Comparison of ENCODE assay signal across 8 cellular contexts in genomic region chr6:7468382-7469081, GRCh38.
A peak's percentile ranks its signal among the peaks of the same experiment; 100 is the strongest.
DNase-seq lines count a peak whose midpoint lies in the region; ATAC-seq and TF ChIP-seq lines count a peak whose summit lies in the region.

No MANE protein-coding gene starts in this region.

- DNase-seq in CD14-positive monocyte (ENCODE audit: low spot score) (no peak), NCI-H2227 (lab: John Stamatoyannopoulos, UW; ENCODE audit: unreplicated experiment) (peak; percentile 80), GM10248 (ENCODE audit: extremely low spot score) (no peak), spleen (no peak)
- no peak for DNase-seq in central memory CD8-positive, alpha-beta T cell (ENCODE audit: low spot score in 2 of 2)
- no peak for DNase-seq in natural killer cell treated with Interleukin-12 subunit alpha and Interleukin-12 subunit beta and Interleukin-15 and Interleukin-18, amount 100 ng/mL, for 72 hours (ENCODE audit: low spot score)
- DNase-seq in activated CD8-positive, alpha-beta memory T cell treated with anti-CD3 and anti-CD28 coated beads, Interleukin-2, amount 10 ng/mL, durations not matched to agents 7 days and 5 days: no peak

- H3K27ac ChIP-seq in spleen: peak overlapping the region in 1 of 8 donors; percentile 8

- peaks cover 0 to 14% (median 0%) of the 10 kb centered on the region in 6 donors for H3K4me1 ChIP-seq in spleen

- TF ChIP-seq POLR2A in spleen (IDR thresholded peaks at IDR 0.05): no peak

- no peaks in the 10 kb centered on the region for H3K36me3 Mint-ChIP-seq in CD14-positive monocyte
- no peaks in the 10 kb centered on the region for H3K36me3 Mint-ChIP-seq in central memory CD8-positive, alpha-beta T cell (ENCODE audit: insufficient read depth)
- no peaks in the 10 kb centered on the region for H3K36me3 Mint-ChIP-seq in natural killer cell treated with Interleukin-12 subunit alpha and Interleukin-12 subunit beta and Interleukin-15 and Interleukin-18, amount 100 ng/mL, for 72 hours
- no peaks in the 10 kb centered on the region for H3K36me3 Mint-ChIP-seq in activated CD8-positive, alpha-beta memory T cell treated with anti-CD3 and anti-CD28 coated beads, Interleukin-2, amount 10 ng/mL, durations not matched to agents 7 days and 5 days

- WGBS in spleen, 5 donors: 43 to 51% (median 46%) methylated on average over 21 of the region's 21 CpGs

- CTCF ChIA-PET in GM10248 (lab: Yijun Ruan, JAX): interaction anchor here (1.9 kb wide), 1 partner anchor 24 kb away, joined by 4 read pairs; no protein-coding TSS in a partner anchor
- CTCF ChIA-PET in activated CD8-positive, alpha-beta memory T cell treated with anti-CD3 and anti-CD28 coated beads, Interleukin-2, amount 10 ng/mL, durations not matched to agents 7 days and 5 days (lab: Charles Lee): interaction anchor here (0.8 kb wide), 1 partner anchor 38 kb away, joined by 3 read pairs; no protein-coding TSS in a partner anchor

- H3K27me3 Mint-ChIP-seq in CD14-positive monocyte (ENCODE audit: low read depth in 3 of 3): peaks cover 0 to 4% (median 2%) of the 10 kb centered on the region in 3 donors
- peaks cover 47% of the 10 kb centered on the region for H3K27me3 Mint-ChIP-seq in central memory CD8-positive, alpha-beta T cell
- peaks cover 18 to 21% of the 10 kb centered on the region in 2 donors for H3K27me3 Mint-ChIP-seq in natural killer cell treated with Interleukin-12 subunit alpha and Interleukin-12 subunit beta and Interleukin-15 and Interleukin-18, amount 100 ng/mL, for 72 hours
- H3K27me3 Mint-ChIP-seq in activated CD8-positive, alpha-beta memory T cell treated with anti-CD3 and anti-CD28 coated beads, Interleukin-2, amount 10 ng/mL, durations not matched to agents 7 days and 5 days: peaks cover 20% of the 10 kb centered on the region

- H3K4me1 Mint-ChIP-seq in CD14-positive monocyte: peaks cover 24% of the 10 kb centered on the region
- H3K4me1 Mint-ChIP-seq in central memory CD8-positive, alpha-beta T cell: peaks cover 6% of the 10 kb centered on the region
- peaks cover 11% of the 10 kb centered on the region in 2 donors for H3K4me1 Mint-ChIP-seq in natural killer cell treated with Interleukin-12 subunit alpha and Interleukin-12 subunit beta and Interleukin-15 and Interleukin-18, amount 100 ng/mL, for 72 hours (ENCODE audit: low read depth in 2 of 2)
- peaks cover 5% of the 10 kb centered on the region for H3K4me1 Mint-ChIP-seq in activated CD8-positive, alpha-beta memory T cell treated with anti-CD3 and anti-CD28 coated beads, Interleukin-2, amount 10 ng/mL, durations not matched to agents 7 days and 5 days

- peak; percentile 19 for ATAC-seq in central memory CD8-positive, alpha-beta T cell (replicated peaks; ENCODE audit: extremely low read depth, poor library complexity, severe bottlenecking)
- peak; percentile 20 to 62 for ATAC-seq in natural killer cell treated with Interleukin-12 subunit alpha and Interleukin-12 subunit beta and Interleukin-15 and Interleukin-18, amount 100 ng/mL, for 72 hours
- ATAC-seq in HG03571 (IDR thresholded peaks at IDR 0.05; ENCODE audit: unreplicated experiment): no peak
- no peak for ATAC-seq in activated CD8-positive, alpha-beta memory T cell treated with anti-CD3 and anti-CD28 coated beads, Interleukin-2, amount 10 ng/mL, durations not matched to agents 7 days and 5 days

- H3K4me3 ChIP-seq in spleen: peak overlapping the region in 3 of 8 donors; percentile 5 to 45 (median 23)

- H3K27ac Mint-ChIP-seq in CD14-positive monocyte: peak overlapping the region in 6 of 7 donors; percentile 4 to 79 (median 74)
- no peak overlapping the region for H3K27ac Mint-ChIP-seq in central memory CD8-positive, alpha-beta T cell (ENCODE audit: low read depth)
- no peak overlapping the region for H3K27ac Mint-ChIP-seq in natural killer cell treated with Interleukin-12 subunit alpha and Interleukin-12 subunit beta and Interleukin-15 and Interleukin-18, amount 100 ng/mL, for 72 hours
- no peak overlapping the region for H3K27ac Mint-ChIP-seq in activated CD8-positive, alpha-beta memory T cell treated with anti-CD3 and anti-CD28 coated beads, Interleukin-2, amount 10 ng/mL, durations not matched to agents 7 days and 5 days

- POLR2A ChIA-PET in GM10248 (lab: Yijun Ruan, JAX): interaction anchor here (0.6 kb wide), 1 partner anchor 177 kb away, joined by 4 read pairs; no protein-coding TSS in a partner anchor

- intact Hi-C loops in CD14-positive monocyte (cut with micrococcal nuclease): no loop called here
- intact Hi-C loops in spleen (cut with DNase I; ENCODE audit: low total_unique reads): no loop called here

- peak overlapping the region; percentile 68 to 94 for H3K4me3 Mint-ChIP-seq in CD14-positive monocyte
- peak overlapping the region; percentile 4 for H3K4me3 Mint-ChIP-seq in central memory CD8-positive, alpha-beta T cell
- H3K4me3 Mint-ChIP-seq in natural killer cell treated with Interleukin-12 subunit alpha and Interleukin-12 subunit beta and Interleukin-15 and Interleukin-18, amount 100 ng/mL, for 72 hours: no peak overlapping the region
- H3K4me3 Mint-ChIP-seq in activated CD8-positive, alpha-beta memory T cell treated with anti-CD3 and anti-CD28 coated beads, Interleukin-2, amount 10 ng/mL, durations not matched to agents 7 days and 5 days: no peak overlapping the region

- H3K9me3 Mint-ChIP-seq in CD14-positive monocyte: peaks cover 0 to 2% (median 0%) of the 10 kb centered on the region in 7 donors
- no peaks in the 10 kb centered on the region for H3K9me3 Mint-ChIP-seq in central memory CD8-positive, alpha-beta T cell
- H3K9me3 Mint-ChIP-seq in natural killer cell treated with Interleukin-12 subunit alpha and Interleukin-12 subunit beta and Interleukin-15 and Interleukin-18, amount 100 ng/mL, for 72 hours: no peaks in the 10 kb centered on the region
- H3K9me3 Mint-ChIP-seq in activated CD8-positive, alpha-beta memory T cell treated with anti-CD3 and anti-CD28 coated beads, Interleukin-2, amount 10 ng/mL, durations not matched to agents 7 days and 5 days (ENCODE audit: low read depth): no peaks in the 10 kb centered on the region

- no peak for TF ChIP-seq CTCF in CD14-positive monocyte (IDR thresholded peaks at IDR 0.05)
- no peak for TF ChIP-seq CTCF in GM10248 (IDR thresholded peaks at IDR 0.05; ENCODE audit: control extremely low read depth, extremely low read depth, low read depth, missing control alignments)
- TF ChIP-seq CTCF in spleen (IDR thresholded peaks at IDR 0.05 in 8 of 11, conservative IDR thresholded peaks at IDR 0.05 in 3 of 11): no peak

- no peaks in the 10 kb centered on the region for H3K9me3 ChIP-seq in spleen

- peaks cover 0 to 3% (median 0%) of the 10 kb centered on the region in 7 donors for H3K27me3 ChIP-seq in spleen (replicated peaks in 1 of 7)

- no peaks in the 10 kb centered on the region for H3K36me3 ChIP-seq in spleen

Comparison
In these comparisons a context has a peak if more than half of its experiments do, and no peak if none do; other contexts are left out.
1. H3K27ac Mint-ChIP-seq: peak in CD14-positive monocyte (6 of 7); none in central memory CD8-positive, alpha-beta T cell (single experiment), natural killer cell treated with Interleukin-12 subunit alpha and Interleukin-12 subunit beta and Interleukin-15 and Interleukin-18, amount 100 ng/mL, for 72 hours (0 of 2) and activated CD8-positive, alpha-beta memory T cell treated with anti-CD3 and anti-CD28 coated beads, Interleukin-2, amount 10 ng/mL, durations not matched to agents 7 days and 5 days (single experiment).
2. H3K4me3 Mint-ChIP-seq: peak in CD14-positive monocyte (2 of 2) and central memory CD8-positive, alpha-beta T cell (single experiment); none in natural killer cell treated with Interleukin-12 subunit alpha and Interleukin-12 subunit beta and Interleukin-15 and Interleukin-18, amount 100 ng/mL, for 72 hours (single experiment) and activated CD8-positive, alpha-beta memory T cell treated with anti-CD3 and anti-CD28 coated beads, Interleukin-2, amount 10 ng/mL, durations not matched to agents 7 days and 5 days (single experiment).
3. ATAC-seq: peak in central memory CD8-positive, alpha-beta T cell (single experiment) and natural killer cell treated with Interleukin-12 subunit alpha and Interleukin-12 subunit beta and Interleukin-15 and Interleukin-18, amount 100 ng/mL, for 72 hours (2 of 2); none in HG03571 (single experiment) and activated CD8-positive, alpha-beta memory T cell treated with anti-CD3 and anti-CD28 coated beads, Interleukin-2, amount 10 ng/mL, durations not matched to agents 7 days and 5 days (single experiment).